Comparison of ENCODE assay signal across 8 cellular contexts in the genomic region with DNA sequence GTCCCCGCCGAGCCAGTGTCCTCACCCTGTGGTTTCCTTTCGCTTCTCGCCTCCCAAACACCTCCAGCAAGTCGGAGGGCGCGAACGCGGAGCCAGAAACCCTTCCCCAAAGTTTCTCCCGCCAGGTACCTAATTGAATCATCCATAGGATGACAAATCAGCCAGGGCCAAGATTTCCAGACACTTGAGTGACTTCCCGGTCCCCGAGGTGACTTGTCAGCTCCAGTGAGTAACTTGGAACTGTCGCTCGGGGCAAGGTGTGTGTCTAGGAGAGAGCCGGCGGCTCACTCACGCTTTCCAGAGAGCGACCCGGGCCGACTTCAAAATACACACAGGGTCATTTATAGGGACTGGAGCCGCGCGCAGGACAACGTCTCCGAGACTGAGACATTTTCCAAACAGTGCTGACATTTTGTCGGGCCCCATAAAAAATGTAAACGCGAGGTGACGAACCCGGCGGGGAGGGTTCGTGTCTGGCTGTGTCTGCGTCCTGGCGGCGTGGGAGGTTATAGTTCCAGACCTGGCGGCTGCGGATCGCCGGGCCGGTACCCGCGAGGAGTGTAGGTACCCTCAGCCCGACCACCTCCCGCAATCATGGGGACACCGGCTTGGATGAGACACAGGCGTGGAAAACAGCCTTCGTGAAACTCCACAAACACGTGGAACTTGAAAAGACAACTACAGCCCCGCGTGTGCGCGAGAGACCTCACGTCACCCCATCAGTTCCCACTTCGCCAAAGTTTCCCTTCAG. TPM values are rescaled to one million over a fixed set of nuclear protein-coding genes. Genes with fewer than 3 reads are reported as not detected.
A peak's percentile ranks its signal among the peaks of the same experiment; 100 is the strongest.
DNase-seq lines count a peak whose midpoint lies in the region; ATAC-seq and TF ChIP-seq lines count a peak whose summit lies in the region.

No MANE protein-coding gene starts in this region.

- H3K36me3 ChIP-seq in CD4-positive, alpha-beta memory T cell (ENCODE audit: insufficient read depth, low read length), result no peaks in the 10 kb centered on the region
- no peaks in the 10 kb centered on the region for H3K36me3 ChIP-seq in heart right ventricle
- no peaks in the 10 kb centered on the region for H3K36me3 ChIP-seq in prostate gland

- 1% methylated on average over 54 of the region's 54 CpGs for WGBS in heart right ventricle, 2 donors
- WGBS in prostate gland, result under 1% methylated on average over 50 of the region's 54 CpGs

- no peaks in the 10 kb centered on the region for H3K27me3 ChIP-seq in CD4-positive, alpha-beta memory T cell (ENCODE audit: insufficient read depth, low read length)
- H3K27me3 ChIP-seq in heart right ventricle (peaks cover 0 to 27% (median 0%) of the 10 kb centered on the region in 7 donors), prostate gland (replicated peaks; ENCODE audit: insufficient read depth) (no peaks in the 10 kb centered on the region)

- H3K4me3 ChIP-seq in CD4-positive, alpha-beta memory T cell (ENCODE audit: low read length in 2 of 2), result peak overlapping the region; percentile 26 to 72
- H3K4me3 ChIP-seq in heart right ventricle, result peak overlapping the region; percentile 58 to 79 (median 75)
- H3K4me3 ChIP-seq in prostate gland, result peak overlapping the region; percentile 67

- ATAC-seq in GM21515 (IDR thresholded peaks at IDR 0.05; ENCODE audit: unreplicated experiment), result peak; percentile 32
- peak; percentile 42 to 73 for ATAC-seq in activated naive CD4-positive, alpha-beta T cell treated with anti-CD3 and anti-CD28 coated beads, Interleukin-2, amount 50 U/mL, for 72 hours
- no peak for ATAC-seq in heart right ventricle
- ATAC-seq in HG02884 (IDR thresholded peaks at IDR 0.05; ENCODE audit: unreplicated experiment), result no peak

- no peaks in the 10 kb centered on the region for H3K9me3 ChIP-seq in CD4-positive, alpha-beta memory T cell (ENCODE audit: control insufficient read depth in 1 of 2, low read length in 2 of 2)
- H3K9me3 ChIP-seq in heart right ventricle (no peaks in the 10 kb centered on the region), prostate gland (no peaks in the 10 kb centered on the region)

- peaks cover 15 to 40% of the 10 kb centered on the region in 2 donors for H3K27me3 Mint-ChIP-seq in CD4-positive, alpha-beta memory T cell

- H3K4me1 Mint-ChIP-seq in CD4-positive, alpha-beta memory T cell, result peaks cover 4 to 32% (median 19%) of the 10 kb centered on the region in 4 donors

- POLR2A ChIA-PET in CD4-positive, alpha-beta memory T cell (lab: Charles Lee; ENCODE audit: partially characterized antibody), result interaction anchor here (1.5 to 2.1 kb wide), 2 partner anchors 772 to 821 kb away, joined by 3 to 14 read pairs; partner anchors contain the start of gene RFX3

- peaks cover 0 to 3% (median 0%) of the 10 kb centered on the region in 8 donors for H3K9me3 Mint-ChIP-seq in CD4-positive, alpha-beta memory T cell
- H3K9me3 Mint-ChIP-seq in activated naive CD4-positive, alpha-beta T cell treated with anti-CD3 and anti-CD28 coated beads, Interleukin-2, amount 50 U/mL, for 72 hours, result no peaks in the 10 kb centered on the region

- no peak overlapping the region for H3K27ac ChIP-seq in CD4-positive, alpha-beta memory T cell (ENCODE audit: low read depth, low read length)
- peak overlapping the region; percentile 55 to 93 (median 82) for H3K27ac ChIP-seq in heart right ventricle
- H3K27ac ChIP-seq in prostate gland, result peak overlapping the region; percentile 83 to 89

- H3K27ac Mint-ChIP-seq in CD4-positive, alpha-beta memory T cell, result peak overlapping the region; percentile 38 to 91 (median 78)
- peak overlapping the region; percentile 95 to 96 for H3K27ac Mint-ChIP-seq in activated naive CD4-positive, alpha-beta T cell treated with anti-CD3 and anti-CD28 coated beads, Interleukin-2, amount 50 U/mL, for 72 hours

- TF ChIP-seq CTCF in heart right ventricle (IDR thresholded peaks at IDR 0.05), result no peak
- peak in 1 of 4 experiments; percentile 10 for TF ChIP-seq CTCF in prostate gland (IDR thresholded peaks at IDR 0.05)

- peak in 2 of 5 donors; percentile 15 to 45 for DNase-seq in CD4-positive, alpha-beta memory T cell
- DNase-seq in NCI-H345 treated with DMSO at 0.1 percent for 48 hours (lab: John Stamatoyannopoulos, UW; ENCODE audit: unreplicated experiment), result peak; percentile 10
- peak in 1 of 2 donors; percentile 76 for DNase-seq in activated naive CD4-positive, alpha-beta T cell treated with anti-CD3 and anti-CD28 coated beads, Interleukin-2, amount 50 U/mL, for 72 hours (ENCODE audit: low spot score in 2 of 2)
- DNase-seq in heart right ventricle, result peak; percentile 22 to 26
- DNase-seq in prostate gland (ENCODE audit: low spot score), result peak; percentile 44
- no peak for DNase-seq in AG08395 (ENCODE audit: low spot score)

- intact Hi-C loops in CD4-positive, alpha-beta memory T cell (cut with micrococcal nuclease), result loop anchor here (1.0 to 2.0 kb wide), 2 partner anchors 41 to 772 kb away; partner anchors contain the start of gene RFX3
- intact Hi-C loops in heart right ventricle (cut with DNase I), result loop anchor here in 2 of 10 donors (5.0 kb wide), 1 partner anchor 61 kb away; no protein-coding TSS in a partner anchor
- intact Hi-C loops in prostate gland (cut with DNase I), result loop anchor here (5.0 to 10.0 kb wide), 4 partner anchors 71 to 344 kb away; no protein-coding TSS in a partner anchor

- peak overlapping the region; percentile 93 to 98 (median 96) for H3K4me3 Mint-ChIP-seq in CD4-positive, alpha-beta memory T cell

- no peak for TF ChIP-seq POLR2A in prostate gland (IDR thresholded peaks at IDR 0.05)

- CTCF ChIA-PET in CD4-positive, alpha-beta memory T cell (lab: Charles Lee; ENCODE audit: partially characterized antibody), result interaction anchor here (2.6 kb wide), 1 partner anchor 40 kb away, joined by 5 read pairs; no protein-coding TSS in a partner anchor

- peaks cover 0 to 12% of the 10 kb centered on the region in 2 donors for H3K36me3 Mint-ChIP-seq in CD4-positive, alpha-beta memory T cell
- H3K36me3 Mint-ChIP-seq in activated naive CD4-positive, alpha-beta T cell treated with anti-CD3 and anti-CD28 coated beads, Interleukin-2, amount 50 U/mL, for 72 hours, result peaks cover 0 to 21% of the 10 kb centered on the region in 2 donors

- peaks cover 16% of the 10 kb centered on the region for H3K4me1 ChIP-seq in CD4-positive, alpha-beta memory T cell (ENCODE audit: insufficient read depth, low read length)
- peaks cover 0 to 63% (median 10%) of the 10 kb centered on the region in 9 donors for H3K4me1 ChIP-seq in heart right ventricle
- H3K4me1 ChIP-seq in prostate gland (replicated peaks), result no peaks in the 10 kb centered on the region

RNA-seq across cellular contexts. Expression of gene GLIS3, which starts 1.4 kb away (rescaled TPM):
- total RNA-seq in CD4-positive, alpha-beta memory T cell, result 1 to 10 TPM; 2.0 to 2.8 TPM
- polyA plus RNA-seq in CD4-positive, alpha-beta memory T cell, result under 1 TPM in 1 of 2 donors, not detected in 1; 0.61 TPM
- total RNA-seq in activated naive CD4-positive, alpha-beta T cell treated with anti-CD3 and anti-CD28 coated beads, Interleukin-2, amount 50 U/mL, for 72 hours, result 1 to 10 TPM; 2.2 to 6.4 TPM
- 1 to 10 TPM; 2.3 to 7.5 (median 3.9) TPM for total RNA-seq in heart right ventricle
- polyA plus RNA-seq in heart right ventricle, result 1 to 10 TPM in 1 of 2 donors, under 1 TPM in 1; 0.90 to 1.8 TPM
- total RNA-seq in prostate gland, result 10 to 100 TPM; 15.2 to 16.9 TPM

Comparison
In these comparisons a context has a peak if more than half of its experiments do, and no peak if none do; other contexts are left out.
1. ATAC-seq: peak in GM21515 (single experiment) and activated naive CD4-positive, alpha-beta T cell treated with anti-CD3 and anti-CD28 coated beads, Interleukin-2, amount 50 U/mL, for 72 hours (2 of 2); none in heart right ventricle (0 of 8) and HG02884 (single experiment).
2. Peak in every context shown above with its lines, with median percentiles within 50 percentile points of each other: H3K4me3 ChIP-seq.